Comparison of ENCODE assay signal across 8 cellular contexts in genomic region chr3:50503504-50503903, GRCh38. TPM values are rescaled to one million over a fixed set of nuclear protein-coding genes. Genes with fewer than 3 reads are reported as not detected.
A peak's percentile ranks its signal among the peaks of the same experiment; 100 is the strongest.
DNase-seq lines count a peak whose midpoint lies in the region; ATAC-seq lines count a peak whose summit lies in the region.

Gene CACNA2D2 (minus strand): TSS chr3:50503634. CDS start chr3:50503423, 211 bp downstream.

- DNase-seq in NCI-H1694 (lab: John Stamatoyannopoulos, UW) (peak; percentile 8), NCI-H1694 treated with DMSO at 0.1 percent for 48 hours (lab: John Stamatoyannopoulos, UW) (no peak), T-cell (peak; percentile 45 to 81 (median 67)), amygdala (lab: John Stamatoyannopoulos, UW) (peak in 32 of 56 donors; percentile 3 to 79 (median 20)), immature natural killer cell (peak; percentile 79 to 85 (median 81))
- DNase-seq in stimulated activated CD4-positive, alpha-beta T cell treated with anti-CD3 and anti-CD28 coated beads, Interleukin-12 subunit alpha, Interleukin-12 subunit beta, amount 100 ng/mL, for 4 hours = peak; percentile 43

- H3K27me3 Mint-ChIP-seq in T-cell (peaks cover 13 to 40% of the 10 kb centered on the region in 2 donors), immature natural killer cell (ENCODE audit: low read depth in 3 of 3) (peaks cover 0 to 7% (median 5%) of the 10 kb centered on the region in 3 donors)

- peaks cover 8 to 10% (median 10%) of the 10 kb centered on the region in 3 donors for H3K4me1 Mint-ChIP-seq in T-cell
- H3K4me1 Mint-ChIP-seq in immature natural killer cell = peaks cover 26 to 35% of the 10 kb centered on the region in 2 donors

- H3K27ac Mint-ChIP-seq in T-cell (no peak within 1 kb of the TSS), immature natural killer cell (peak within 1 kb of the TSS in 5 of 6 donors; percentile 17 to 55 (median 39))

- CTCF ChIA-PET in T-cell (lab: Charles Lee) = no interaction called here

- ATAC-seq in T-cell (replicated peaks in 1 of 4) (peak; percentile 86 to 91 (median 90)), GM18498 (IDR thresholded peaks at IDR 0.05; ENCODE audit: unreplicated experiment) (no peak), GM21576 (IDR thresholded peaks at IDR 0.05; ENCODE audit: unreplicated experiment) (no peak)

- POLR2A ChIA-PET in T-cell (lab: Charles Lee) = interaction anchor here (0.5 to 1.2 kb wide), 3 partner anchors 9 to 15 kb away, joined by 3 to 5 read pairs (median 4); no protein-coding TSS in a partner anchor

- H3K36me3 Mint-ChIP-seq in T-cell (no peaks in the 10 kb centered on the region), immature natural killer cell (no peaks in the 10 kb centered on the region)

- H3K9me3 Mint-ChIP-seq in T-cell (no peaks in the 10 kb centered on the region), immature natural killer cell (peaks cover 0 to 2% (median 0%) of the 10 kb centered on the region in 6 donors)

- H3K4me3 Mint-ChIP-seq in T-cell (peak within 1 kb of the TSS; percentile 69 to 77 (median 74)), immature natural killer cell (peak within 1 kb of the TSS; percentile 82 to 88 (median 86))

RNA-seq across cellular contexts. Expression of gene CACNA2D2, which starts in this region (rescaled TPM):
- 1 to 10 TPM; 2.6 to 8.9 (median 4.1) TPM for total RNA-seq in T-cell
- polyA plus RNA-seq in immature natural killer cell = 1 to 10 TPM; 1.5 to 6.0 (median 2.3) TPM

Comparison
In these comparisons a context has a peak if more than half of its experiments do, and no peak if none do; other contexts are left out.
1. ATAC-seq: peak in T-cell (4 of 4); none in GM18498 (single experiment) and GM21576 (single experiment).
2. H3K27ac Mint-ChIP-seq: peak in immature natural killer cell (5 of 6); none in T-cell (0 of 2).